10 cellular contexts compared by ENCODE assay signal in the genomic region with DNA sequence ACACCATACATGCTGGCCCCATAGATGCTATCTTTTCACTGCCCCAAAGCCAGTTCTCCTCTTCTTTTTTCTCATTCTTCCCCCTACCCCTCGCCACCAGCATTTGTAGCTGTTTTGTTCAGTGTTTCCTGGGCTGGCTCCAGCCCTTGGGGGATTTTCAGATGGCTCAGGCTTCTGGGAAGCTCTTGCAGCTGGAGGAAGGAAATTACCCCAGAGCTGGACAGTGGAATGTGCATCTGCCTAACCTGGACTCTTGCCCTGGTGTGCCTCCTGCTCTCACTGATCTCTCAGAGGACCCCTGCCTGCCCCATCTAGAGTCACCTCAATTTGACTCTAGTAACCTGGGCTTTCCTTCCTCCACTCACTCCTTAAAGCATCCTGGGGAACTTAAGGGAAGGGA.
"Had no signal": no experiment of that assay in that cellular context is flagged by ENCODE, and none has a peak within 500 bp of the region (broad histone marks: within the 10 kb centered on the region; RNA-seq: fewer than 3 reads in every experiment).

No MANE protein-coding gene starts in this region.

- H3K9me3 ChIP-seq: tibial nerve had no signal

- DNase-seq: activated CD4-positive, alpha-beta memory T cell treated with anti-CD3 and anti-CD28 coated beads for 36 hours; activated effector memory CD4-positive, alpha-beta T cell treated with anti-CD3 and anti-CD28 coated beads, Interleukin-2, amount 50 U/mL, for 16 hours; activated T-cell treated with anti-CD3 and anti-CD28 coated beads, Interleukin-2, amount 50 U/mL, for 4 hours; caudate nucleus; cortex of kidney; effector CD8-positive, alpha-beta T cell; immature natural killer cell; T-helper 9 cell had no signal

- H3K27me3 ChIP-seq: tibial nerve had no signal

- H3K27ac ChIP-seq: tibial nerve, VCaP had no signal

- H3K36me3 ChIP-seq: tibial nerve had no signal

- H3K4me3 ChIP-seq: tibial nerve had no signal

- H3K4me1 ChIP-seq: tibial nerve had no signal
